21 cellular contexts compared by ENCODE assay signal in the genomic region with DNA sequence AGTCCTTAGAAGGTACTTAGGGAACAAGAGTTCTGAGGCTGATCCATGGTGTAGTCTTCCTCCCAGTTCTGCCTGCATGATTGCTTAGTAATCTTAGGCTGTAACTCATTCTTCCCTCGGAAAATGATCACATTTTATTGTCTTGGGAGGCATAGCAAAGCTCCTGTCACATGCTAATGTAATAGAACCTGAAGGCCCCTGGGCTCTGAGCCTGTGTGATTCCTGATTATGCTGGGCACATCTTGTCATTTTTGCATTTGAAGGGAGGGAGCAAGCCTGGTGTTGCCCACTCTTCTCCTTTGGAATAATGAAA.
"Had no signal": no experiment of that assay in that cellular context is flagged by ENCODE, and none has a peak within 500 bp of the region (broad histone marks: within the 10 kb centered on the region; RNA-seq: fewer than 3 reads in every experiment).

No MANE protein-coding gene starts in this region.

- H3K27ac ChIP-seq: breast epithelium, epithelial cell of prostate, heart left ventricle, ovary, suprapubic skin, upper lobe of left lung had no signal

- H3K36me3 Mint-ChIP-seq: activated naive CD8-positive, alpha-beta T cell treated with anti-CD3 and anti-CD28 coated beads, Interleukin-2, amount 10 ng/mL, durations not matched to agents 7 days and 5 days; natural killer cell; T-cell had no signal

- H3K36me3 ChIP-seq: breast epithelium, heart left ventricle, ovary, suprapubic skin, upper lobe of left lung had no signal

- ATAC-seq: activated CD4-positive, CD25-positive, alpha-beta regulatory T cell treated with anti-CD3 and anti-CD28 coated beads, Interleukin-2, amount 50 U/mL, for 24 hours; heart left ventricle; left lobe of liver; sciatic nerve; T-cell had no signal

- H3K4me1 ChIP-seq: breast epithelium, suprapubic skin had no signal

- H3K9me3 Mint-ChIP-seq: activated naive CD8-positive, alpha-beta T cell treated with anti-CD3 and anti-CD28 coated beads, Interleukin-2, amount 10 ng/mL, durations not matched to agents 7 days and 5 days; dendritic cell treated with granulocyte-macrophage colony-stimulating factor and Interleukin-4, amounts not matched to agents 40 ng/mL and 50 ng/mL, for 4 days had no signal

- H3K4me3 ChIP-seq: breast epithelium, heart left ventricle, ovary, suprapubic skin, upper lobe of left lung had no signal

- H3K27ac Mint-ChIP-seq: activated naive CD8-positive, alpha-beta T cell treated with anti-CD3 and anti-CD28 coated beads, Interleukin-2, amount 10 ng/mL, durations not matched to agents 7 days and 5 days; dendritic cell treated with granulocyte-macrophage colony-stimulating factor and Interleukin-4, amounts not matched to agents 40 ng/mL and 50 ng/mL, for 4 days; stimulated activated naive CD8-positive, alpha-beta T cell treated with anti-CD3 and anti-CD28 coated beads, Interleukin-15, Interleukin-2, amounts not matched to agents 100 ng/mL and 50 ng/mL, for 24 hours; T-cell had no signal

- H3K9me3 ChIP-seq: breast epithelium, heart left ventricle, ovary, suprapubic skin, upper lobe of left lung had no signal

- H3K4me3 Mint-ChIP-seq: activated naive CD8-positive, alpha-beta T cell treated with anti-CD3 and anti-CD28 coated beads, Interleukin-2, amount 10 ng/mL, durations not matched to agents 7 days and 5 days; dendritic cell treated with granulocyte-macrophage colony-stimulating factor and Interleukin-4, amounts not matched to agents 40 ng/mL and 50 ng/mL, for 4 days; stimulated activated naive CD8-positive, alpha-beta T cell treated with anti-CD3 and anti-CD28 coated beads, Interleukin-15, Interleukin-2, amounts not matched to agents 100 ng/mL and 50 ng/mL, for 24 hours; T-cell had no signal

- H3K27me3 ChIP-seq: breast epithelium, heart left ventricle, ovary, suprapubic skin, upper lobe of left lung had no signal

- DNase-seq: activated CD4-positive, alpha-beta T cell treated with anti-CD3 and anti-CD28 coated beads, Interleukin-2, amount 50 U/mL, for 1 hour; activated naive CD4-positive, alpha-beta T cell; activated naive CD8-positive, alpha-beta T cell treated with anti-CD3 and anti-CD28 coated beads, Interleukin-2, amount 10 ng/mL, durations not matched to agents 7 days and 5 days; activated T-cell treated with anti-CD3 and anti-CD28 coated beads for 4 hours; aorta; cerebellar nuclear complex; foreskin melanocyte; heart left ventricle; natural killer cell; ovary; T-cell; T-helper 9 cell; upper lobe of left lung had no signal

- H3K27me3 Mint-ChIP-seq: dendritic cell treated with granulocyte-macrophage colony-stimulating factor and Interleukin-4, amounts not matched to agents 40 ng/mL and 50 ng/mL, for 4 days had no signal
